Comparison of ENCODE assay signal across 11 cellular contexts in the genomic region with DNA sequence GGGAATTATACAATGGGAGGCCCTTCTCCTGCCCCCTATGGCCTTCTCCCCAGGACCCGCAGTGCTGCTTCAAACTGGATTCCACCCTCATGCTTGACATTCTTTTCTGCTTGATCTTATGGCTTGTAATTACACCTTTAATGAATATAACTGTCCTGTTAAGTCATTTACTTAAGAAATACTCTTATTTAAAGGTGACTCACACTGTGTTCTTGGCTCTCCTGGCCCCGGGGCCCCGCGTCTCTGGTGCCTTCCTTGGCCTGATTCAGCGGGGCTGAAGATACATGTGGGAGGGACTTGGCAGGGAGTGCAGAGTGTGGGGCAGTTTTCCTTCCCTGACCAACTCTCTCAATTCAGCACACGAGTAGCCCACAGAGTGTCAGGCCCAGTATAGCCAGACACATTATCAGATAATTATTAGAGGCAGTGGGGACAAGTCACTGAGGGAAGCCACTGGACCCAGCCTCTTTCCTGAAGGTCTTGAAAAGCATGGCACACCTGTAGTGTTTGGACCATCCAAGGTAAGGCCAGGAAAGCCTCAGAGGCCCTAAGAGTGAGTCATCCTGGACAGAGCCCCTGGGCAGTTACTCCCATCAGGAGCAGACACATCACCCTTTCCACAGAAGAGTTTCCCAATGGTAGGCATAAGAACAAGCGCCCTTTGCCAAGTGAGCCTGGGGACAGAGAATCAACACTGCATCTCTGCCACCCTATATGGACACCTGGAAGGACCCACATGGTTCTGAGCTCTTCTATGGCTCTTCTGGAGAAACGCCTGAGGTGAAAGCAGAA.
A peak's percentile ranks its signal among the peaks of the same experiment; 100 is the strongest.
DNase-seq lines count a peak whose midpoint lies in the region; ATAC-seq and TF ChIP-seq lines count a peak whose summit lies in the region.
"Had no signal": no experiment of that assay in that cellular context is flagged by ENCODE, and none has a peak within 500 bp of the region (broad histone marks: within the 10 kb centered on the region; RNA-seq: fewer than 3 reads in every experiment).

No MANE protein-coding gene starts in this region.

- H3K27me3 ChIP-seq in ACC112 (ENCODE audit: insufficient read depth, low read length) = no peaks in the 10 kb centered on the region
- H3K27me3 ChIP-seq: BLaER1 treated with 17β-estradiol and CSF1 and Interleukin-3, amounts not matched to agents 10 nM and 100 nM had no signal

- H3K27ac Mint-ChIP-seq in activated T-cell treated with anti-CD3 and anti-CD28 coated beads, Interleukin-2, amount 50 U/mL, for 24 hours = no peak overlapping the region
- no peak overlapping the region for H3K27ac Mint-ChIP-seq in stimulated activated effector memory CD8-positive, alpha-beta T cell treated with anti-CD3 and anti-CD28 coated beads, Interleukin-12 subunit alpha, Interleukin-12 subunit beta, amount 100 ng/mL, for 72 hours
- H3K27ac Mint-ChIP-seq: activated naive CD4-positive, alpha-beta T cell treated with anti-CD3 and anti-CD28 coated beads, Interleukin-2, amount 10 ng/mL, durations not matched to agents 7 days and 5 days had no signal

- H3K79me2 ChIP-seq in ACC112 (ENCODE audit: control insufficient read depth, insufficient read depth, low read length, unreplicated experiment) = peaks cover 11% of the 10 kb centered on the region

- H3K36me3 ChIP-seq in ACC112 (ENCODE audit: insufficient read depth, low read length) = 0 out of 2 replicates have a peak, but pooled peaks cover 3% of the 10 kb centered on the region
- H3K36me3 ChIP-seq: BLaER1 treated with 17β-estradiol and CSF1 and Interleukin-3, amounts not matched to agents 10 nM and 100 nM had no signal

- no peak overlapping the region for H3K4me3 ChIP-seq in ACC112 (ENCODE audit: low read depth, low read length)
- H3K4me3 ChIP-seq: BLaER1 treated with 17β-estradiol and CSF1 and Interleukin-3, amounts not matched to agents 10 nM and 100 nM had no signal

- H3K4me1 Mint-ChIP-seq in activated T-cell treated with anti-CD3 and anti-CD28 coated beads, Interleukin-2, amount 50 U/mL, for 24 hours (ENCODE audit: low read depth) = no peaks in the 10 kb centered on the region
- H3K4me1 Mint-ChIP-seq in stimulated activated effector memory CD8-positive, alpha-beta T cell treated with anti-CD3 and anti-CD28 coated beads, Interleukin-12 subunit alpha, Interleukin-12 subunit beta, amount 100 ng/mL, for 72 hours = no peaks in the 10 kb centered on the region
- H3K4me1 Mint-ChIP-seq: activated naive CD4-positive, alpha-beta T cell treated with anti-CD3 and anti-CD28 coated beads, Interleukin-2, amount 10 ng/mL, durations not matched to agents 7 days and 5 days had no signal

- no peaks in the 10 kb centered on the region for H3K9me3 Mint-ChIP-seq in activated T-cell treated with anti-CD3 and anti-CD28 coated beads, Interleukin-2, amount 50 U/mL, for 24 hours
- no peaks in the 10 kb centered on the region for H3K9me3 Mint-ChIP-seq in stimulated activated effector memory CD8-positive, alpha-beta T cell treated with anti-CD3 and anti-CD28 coated beads, Interleukin-12 subunit alpha, Interleukin-12 subunit beta, amount 100 ng/mL, for 72 hours
- H3K9me3 Mint-ChIP-seq: activated naive CD4-positive, alpha-beta T cell treated with anti-CD3 and anti-CD28 coated beads, Interleukin-2, amount 10 ng/mL, durations not matched to agents 7 days and 5 days had no signal

- H3K27me3 Mint-ChIP-seq in activated T-cell treated with anti-CD3 and anti-CD28 coated beads, Interleukin-2, amount 50 U/mL, for 24 hours = no peaks in the 10 kb centered on the region

- H2AFZ ChIP-seq in ACC112 (ENCODE audit: low read length, unreplicated experiment) = no peak overlapping the region

- H3K4me3 Mint-ChIP-seq in activated T-cell treated with anti-CD3 and anti-CD28 coated beads, Interleukin-2, amount 50 U/mL, for 24 hours = no peak overlapping the region
- H3K4me3 Mint-ChIP-seq in stimulated activated effector memory CD8-positive, alpha-beta T cell treated with anti-CD3 and anti-CD28 coated beads, Interleukin-12 subunit alpha, Interleukin-12 subunit beta, amount 100 ng/mL, for 72 hours = no peak overlapping the region
- H3K4me3 Mint-ChIP-seq: activated naive CD4-positive, alpha-beta T cell treated with anti-CD3 and anti-CD28 coated beads, Interleukin-2, amount 10 ng/mL, durations not matched to agents 7 days and 5 days had no signal

- peaks cover 25% of the 10 kb centered on the region for H3K4me1 ChIP-seq in ACC112 (ENCODE audit: control insufficient read depth, insufficient read depth, low read length, unreplicated experiment)
- H3K4me1 ChIP-seq: BLaER1 treated with 17β-estradiol and CSF1 and Interleukin-3, amounts not matched to agents 10 nM and 100 nM had no signal

- no peak for TF ChIP-seq RAD21 in Ishikawa (IDR thresholded peaks at IDR 0.05; ENCODE audit: low read depth)

- H3K36me3 Mint-ChIP-seq in activated T-cell treated with anti-CD3 and anti-CD28 coated beads, Interleukin-2, amount 50 U/mL, for 24 hours (ENCODE audit: low read depth) = no peaks in the 10 kb centered on the region
- H3K36me3 Mint-ChIP-seq in stimulated activated effector memory CD8-positive, alpha-beta T cell treated with anti-CD3 and anti-CD28 coated beads, Interleukin-12 subunit alpha, Interleukin-12 subunit beta, amount 100 ng/mL, for 72 hours = no peaks in the 10 kb centered on the region
- H3K36me3 Mint-ChIP-seq: activated naive CD4-positive, alpha-beta T cell treated with anti-CD3 and anti-CD28 coated beads, Interleukin-2, amount 10 ng/mL, durations not matched to agents 7 days and 5 days had no signal

- no peak for TF ChIP-seq EP300 in Ishikawa (IDR thresholded peaks at IDR 0.05; ENCODE audit: borderline replicate concordance)

- H3K27ac ChIP-seq in ACC112 (ENCODE audit: low read depth, low read length) = peak overlapping the region; percentile 66
- H3K27ac ChIP-seq: BLaER1 treated with 17β-estradiol and CSF1 and Interleukin-3, amounts not matched to agents 10 nM and 100 nM had no signal

- DNase-seq in dermis blood vessel endothelial cell (peak; percentile 73), mucosa of gallbladder (ENCODE audit: low spot score) (peak; percentile 21), SHP77 (lab: John Stamatoyannopoulos, UW) (no peak)
- DNase-seq in activated T-cell treated with anti-CD3 and anti-CD28 coated beads, Interleukin-2, amount 50 U/mL, for 24 hours = no peak
- DNase-seq in stimulated activated effector memory CD8-positive, alpha-beta T cell treated with anti-CD3 and anti-CD28 coated beads, Interleukin-12 subunit alpha, Interleukin-12 subunit beta, amount 100 ng/mL, for 72 hours (ENCODE audit: low spot score in 2 of 2) = no peak
- DNase-seq: activated CD4-positive, CD25-positive, alpha-beta regulatory T cell; activated naive CD4-positive, alpha-beta T cell treated with anti-CD3 and anti-CD28 coated beads, Interleukin-2, amount 10 ng/mL, durations not matched to agents 7 days and 5 days had no signal

- ATAC-seq in stimulated activated effector memory CD8-positive, alpha-beta T cell treated with anti-CD3 and anti-CD28 coated beads, Interleukin-12 subunit alpha, Interleukin-12 subunit beta, amount 100 ng/mL, for 72 hours = no peak
- no peak for ATAC-seq in HG03135 (IDR thresholded peaks at IDR 0.05; ENCODE audit: unreplicated experiment)

TF ChIP-seq in Ishikawa, 13 proteins besides CTCF, POLR2A, EP300 and RAD21:
- TF ChIP-seq EGR1 (IDR thresholded peaks at IDR 0.05) (no peak), NFIC (IDR thresholded peaks at IDR 0.05) (peak; percentile 31; the same call in 1 of the 2 replicates)

Comparison
In these comparisons a context has a peak if more than half of its experiments do, and no peak if none do; other contexts are left out.
1. DNase-seq: peak in dermis blood vessel endothelial cell (single experiment) and mucosa of gallbladder (single experiment); none in activated T-cell treated with anti-CD3 and anti-CD28 coated beads, Interleukin-2, amount 50 U/mL, for 24 hours (single experiment), stimulated activated effector memory CD8-positive, alpha-beta T cell treated with anti-CD3 and anti-CD28 coated beads, Interleukin-12 subunit alpha, Interleukin-12 subunit beta, amount 100 ng/mL, for 72 hours (0 of 2) and SHP77 (0 of 2).